ENCODE assay signal across 1 cellular context in genomic region chr16:9072806-9073341, GRCh38.
TF ChIP-seq lines count a peak whose summit lies in the region.

No MANE protein-coding gene starts in this region.

TF ChIP-seq in SK-N-SH treated with all-trans-retinoic acid at 6 μM for 48 hours, 23 proteins besides CTCF, POLR2A, EP300 and RAD21 (continued from another document):
- TF ChIP-seq CSRNP3 (CRISPR knock-in tag; IDR thresholded peaks at IDR 0.05), result no peak
- no peak for TF ChIP-seq ZFP3 (CRISPR knock-in tag; IDR thresholded peaks at IDR 0.05)
- TF ChIP-seq TCF4 (CRISPR knock-in tag; IDR thresholded peaks at IDR 0.05; ENCODE audit: borderline replicate concordance), result no peak
- TF ChIP-seq ZNF8 (CRISPR knock-in tag; IDR thresholded peaks at IDR 0.05), result no peak
- TF ChIP-seq TSHZ2 (CRISPR knock-in tag; IDR thresholded peaks at IDR 0.05), result no peak
